16 cellular contexts compared by ENCODE assay signal in the genomic region with DNA sequence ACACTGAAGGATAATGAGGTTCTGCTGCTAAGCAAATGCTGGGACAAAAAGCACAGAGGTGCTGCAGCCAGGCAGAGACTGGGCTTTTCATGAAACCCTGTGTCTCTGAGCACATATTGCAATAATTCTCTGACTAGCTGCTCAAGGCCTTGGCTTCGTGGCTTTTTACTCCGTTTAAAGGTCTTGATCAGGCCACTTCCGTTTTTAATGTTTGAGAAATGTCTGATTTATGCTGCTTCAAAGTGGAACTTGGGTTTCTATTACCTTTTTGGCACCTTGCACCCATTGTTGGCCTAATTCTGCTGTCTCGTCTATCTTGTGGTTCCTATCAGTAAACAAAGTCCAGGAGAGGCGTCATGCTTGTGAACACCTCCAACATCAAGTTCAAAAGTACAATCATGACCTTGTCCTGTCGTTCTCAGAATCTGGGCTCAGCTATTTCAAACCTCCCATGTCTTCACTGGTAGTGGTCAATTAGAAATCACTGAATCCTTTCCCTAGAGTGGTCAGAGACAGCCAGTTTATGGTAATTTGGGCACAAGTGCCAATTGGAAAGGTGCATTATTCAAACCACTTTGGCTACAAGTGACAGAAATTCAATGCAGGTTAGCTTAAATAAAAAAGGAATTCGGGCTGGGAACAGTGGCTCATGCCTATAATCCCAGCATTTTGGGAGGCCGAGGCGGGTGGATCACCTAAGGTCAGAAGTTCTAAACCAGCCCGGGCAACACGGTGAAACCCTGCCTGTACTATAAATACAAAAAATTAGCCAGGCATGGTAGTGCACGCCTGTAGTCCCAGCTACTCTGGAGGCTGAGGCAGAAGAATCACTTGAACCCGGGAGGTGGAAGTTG. TPM values are rescaled to one million over a fixed set of nuclear protein-coding genes. Genes with fewer than 3 reads are reported as not detected.
DNase-seq lines count a peak whose midpoint lies in the region; ATAC-seq, FAIRE-seq and TF ChIP-seq lines count a peak whose summit lies in the region.
"Had no signal": no experiment of that assay in that cellular context is flagged by ENCODE, and none has a peak within 500 bp of the region (broad histone marks: within the 10 kb centered on the region; RNA-seq: fewer than 3 reads in every experiment).

No MANE protein-coding gene starts in this region.

- H3K9ac ChIP-seq in GM12878 (ENCODE audit: control insufficient read depth, insufficient read depth, low read length), result no peak overlapping the region

- 40% methylated on average over 13 of the region's 13 CpGs for WGBS in GM12878 (ENCODE audit: insufficient coverage, insufficient replicate concordance, low lambda C conversion rate, missing lambda C conversion rate)

- no peaks in the 10 kb centered on the region for H3K4me1 ChIP-seq in GM23338 (ENCODE audit: insufficient read depth)
- H3K4me1 ChIP-seq in GM12878 (ENCODE audit: control insufficient read depth, insufficient read depth, low read length), result no peaks in the 10 kb centered on the region

- no peak for TF ChIP-seq EP300 in GM12878 (IDR thresholded peaks at IDR 0.05; ENCODE audit: borderline replicate concordance in 1 of 2, control insufficient read depth in 1 of 2, low read depth in 2 of 2, low read length in 2 of 2)

- in situ Hi-C loops in GM12878 (cut with MboI), result loop anchor here (10.0 kb wide), 1 partner anchor 759 kb away; no protein-coding TSS in a partner anchor

- no peaks in the 10 kb centered on the region for H3K27me3 ChIP-seq in GM23338 (ENCODE audit: insufficient read depth)
- no peaks in the 10 kb centered on the region; a peak in 1 of 4 replicates for H3K27me3 ChIP-seq in GM12878 (replicated peaks in 1 of 2; ENCODE audit: control insufficient read depth in 2 of 2, insufficient read depth in 2 of 2, low read length in 1 of 2)
- H3K27me3 ChIP-seq: ascending aorta, heart left ventricle, MG63 had no signal

- TF ChIP-seq POLR2A in GM12878 (IDR thresholded peaks at IDR 0.05; ENCODE audit: low read depth, low read length), result no peak

- no peak for DNase-seq in GM23338 (ENCODE audit: low spot score)
- peak; percentile 81 for DNase-seq in MV-4-11 (lab: John Stamatoyannopoulos, UW)
- DNase-seq in GM12878 (ENCODE audit: low read depth, low spot score), result no peak
- DNase-seq in posterior vena cava (ENCODE audit: low spot score), result peak; percentile 57
- DNase-seq in NCI-H2227 (lab: John Stamatoyannopoulos, UW; ENCODE audit: unreplicated experiment), result no peak
- DNase-seq in DMS153 (lab: John Stamatoyannopoulos, UW), result no peak
- DNase-seq: activated CD4-positive, alpha-beta T cell treated with anti-CD3 and anti-CD28 coated beads for 48 hours; C1 segment of cervical spinal cord; cortex of kidney; heart left ventricle; MG63; trophoblast cell had no signal

- no peaks in the 10 kb centered on the region for H3K4me1 Mint-ChIP-seq in GM23338

- H3K4me3 Mint-ChIP-seq in GM23338, result no peak overlapping the region
- H3K4me3 Mint-ChIP-seq: T-helper 2 cell treated with Interferon-gamma antibody and Interleukin-4, amounts not matched to agents 5 μg/mL and 100 μg/mL, for 36 hours had no signal

- H4K20me1 ChIP-seq in GM23338 (replicated peaks; ENCODE audit: insufficient read depth), result no peaks in the 10 kb centered on the region
- no peaks in the 10 kb centered on the region for H4K20me1 ChIP-seq in GM12878 (ENCODE audit: control insufficient read depth, insufficient read depth)

- peaks cover 7% of the 10 kb centered on the region for H3K27me3 Mint-ChIP-seq in GM23338 (ENCODE audit: insufficient read depth, low read depth, poor library complexity)

- intact Hi-C loops in GM12878 (cut with micrococcal nuclease; ENCODE audit: unreplicated experiment) (no loop called here), posterior vena cava (cut with DNase I) (loop anchor here in 1 of 2 donors (5.0 kb wide), 1 partner anchor 1131 kb away; no protein-coding TSS in a partner anchor)

- RAD21 ChIA-PET in GM12878 (lab: Charles Lee; ENCODE audit: unreplicated experiment), result no interaction called here

- H3F3A ChIP-seq in GM23338 (replicated peaks; ENCODE audit: low read depth), result no peaks in the 10 kb centered on the region

- SMC1A ChIA-PET in GM12878 (lab: Charles Lee; ENCODE audit: uncharacterized antibody, unreplicated experiment), result interaction anchor here (2.6 kb wide), 1 partner anchor 10 kb away, joined by 8 read pairs; no protein-coding TSS in a partner anchor

- H2AFZ ChIP-seq in GM23338 (peak overlapping the region; percentile 53), GM12878 (ENCODE audit: control insufficient read depth, low read depth, low read length) (peak overlapping the region; percentile 44; the same call in 1 of the 2 replicates)

- H3K4me2 ChIP-seq in GM23338 (no peak overlapping the region), GM12878 (ENCODE audit: control insufficient read depth, insufficient read depth) (no peak overlapping the region)

- CTCF ChIA-PET in GM12878 (lab: Yijun Ruan, JAX), result interaction anchor here (0.6 to 1.4 kb wide), 8 partner anchors 11 to 753 kb away, joined by 3 to 7 read pairs (median 3); no protein-coding TSS in a partner anchor

- no peaks in the 10 kb centered on the region for H3K9me3 ChIP-seq in GM12878 (replicated peaks; ENCODE audit: control insufficient read depth, insufficient read depth, low read length)
- H3K9me3 ChIP-seq: ascending aorta, heart left ventricle, MG63 had no signal

- no peak overlapping the region for H3K4me3 ChIP-seq in GM23338
- no peak overlapping the region for H3K4me3 ChIP-seq in GM12878
- H3K4me3 ChIP-seq: ascending aorta, heart left ventricle, MG63 had no signal

- no TSS peak for BruUV-seq in GM12878 (replicated peaks; lab: Mats Ljungman, UMichigan)

- H3K9me3 Mint-ChIP-seq in GM23338, result no peaks in the 10 kb centered on the region
- H3K9me3 Mint-ChIP-seq: T-helper 2 cell treated with Interferon-gamma antibody and Interleukin-4, amounts not matched to agents 5 μg/mL and 100 μg/mL, for 36 hours had no signal

- ATAC-seq in GM23338 (no peak), GM12878 (peak; percentile 56), GM21529 (IDR thresholded peaks at IDR 0.05; ENCODE audit: unreplicated experiment) (no peak)
- ATAC-seq: esophagus mucosa, heart left ventricle had no signal

- no peak for TF ChIP-seq RAD21 in GM12878 (IDR thresholded peaks at IDR 0.05; ENCODE audit: insufficient read depth, low read depth, low read length)

- no peaks in the 10 kb centered on the region for H3K9me2 ChIP-seq in GM23338 (ENCODE audit: insufficient read depth)

- POLR2A ChIA-PET in GM12878 (lab: Charles Lee), result interaction anchor here (0.6 kb wide), 2 partner anchors 410 to 839 kb away, joined by 3 to 4 read pairs; no protein-coding TSS in a partner anchor

- FAIRE-seq in GM12878 (lab: Jason Lieb, UNC), result no peak

- H3K36me3 Mint-ChIP-seq in GM23338 (ENCODE audit: low read depth), result no peaks in the 10 kb centered on the region

- TF ChIP-seq CTCF in GM23338 (conservative IDR thresholded peaks at IDR 0.05; ENCODE audit: low read depth in 2 of 2) (no peak), GM12878 (IDR thresholded peaks at IDR 0.05 in 2 of 3, conservative IDR thresholded peaks at IDR 0.05 in 1 of 3; ENCODE audit: control insufficient read depth in 2 of 3, extremely low read depth in 1 of 3, insufficient read depth in 1 of 3, low read depth in 3 of 3, low read length in 3 of 3) (no peak)

- H3K79me2 ChIP-seq in GM23338 (replicated peaks; ENCODE audit: insufficient read depth) (no peaks in the 10 kb centered on the region), GM12878 (ENCODE audit: control insufficient read depth, insufficient read depth, low read length) (no peaks in the 10 kb centered on the region)

- no peak overlapping the region for H3K27ac ChIP-seq in GM23338 (ENCODE audit: low read depth)
- no peak overlapping the region for H3K27ac ChIP-seq in GM12878 (ENCODE audit: control insufficient read depth, insufficient read depth)
- H3K27ac ChIP-seq: ascending aorta, heart left ventricle had no signal

- H3K27ac Mint-ChIP-seq in GM23338, result no peak overlapping the region
- H3K27ac Mint-ChIP-seq: T-helper 2 cell treated with Interferon-gamma antibody and Interleukin-4, amounts not matched to agents 5 μg/mL and 100 μg/mL, for 36 hours had no signal

- H3K36me3 ChIP-seq in GM23338 (ENCODE audit: insufficient read depth) (no peaks in the 10 kb centered on the region), GM12878 (ENCODE audit: control insufficient read depth in 2 of 2, insufficient read depth in 2 of 2, low read length in 1 of 2) (no peaks in the 10 kb centered on the region)
- H3K36me3 ChIP-seq: ascending aorta, heart left ventricle, MG63 had no signal

TF ChIP-seq in GM23338, 12 proteins besides CTCF, POLR2A, EP300 and RAD21 (continues in another document):
- TF ChIP-seq EZH2 (IDR thresholded peaks at IDR 0.05; ENCODE audit: low read depth, unreplicated experiment), result no peak

TF ChIP-seq in GM12878, 131 proteins besides CTCF, POLR2A, EP300 and RAD21 (continues in another document):
- TF ChIP-seq, protein P1, sequence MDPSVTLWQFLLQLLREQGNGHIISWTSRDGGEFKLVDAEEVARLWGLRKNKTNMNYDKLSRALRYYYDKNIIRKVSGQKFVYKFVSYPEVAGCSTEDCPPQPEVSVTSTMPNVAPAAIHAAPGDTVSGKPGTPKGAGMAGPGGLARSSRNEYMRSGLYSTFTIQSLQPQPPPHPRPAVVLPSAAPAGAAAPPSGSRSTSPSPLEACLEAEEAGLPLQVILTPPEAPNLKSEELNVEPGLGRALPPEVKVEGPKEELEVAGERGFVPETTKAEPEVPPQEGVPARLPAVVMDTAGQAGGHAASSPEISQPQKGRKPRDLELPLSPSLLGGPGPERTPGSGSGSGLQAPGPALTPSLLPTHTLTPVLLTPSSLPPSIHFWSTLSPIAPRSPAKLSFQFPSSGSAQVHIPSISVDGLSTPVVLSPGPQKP (IDR thresholded peaks at IDR 0.05; ENCODE audit: low read depth, low read length), result no peak

RNA-seq across cellular contexts. Expression of a gene that starts 33.3 kb away (rescaled TPM):
- 152 and 180 TPM in 2 replicates for total RNA-seq in GM23338 (2014; rRNA removed; shearing (Covaris generic))
- polyA plus RNA-seq in GM23338 (2016; fragmentation: Nextera tagmentation; extraction: Ambion mirVana) (66.4 and 72.5 TPM in 2 replicates), GM12878 (2011; rRNA removed) (115 and 196 TPM in 2 replicates), GM12878 (2014; fragmentation: Illumina TruSeq; extraction: Trizol) (106 and 149 TPM in 2 replicates), GM12878 (2014; fragmentation: Nextera tagmentation; extraction: Ambion mirVana) (10 to 100 TPM; 19.4 to 40.0 TPM), GM12878 (2014; rRNA removed) (89.7 and 101 TPM in 2 replicates), GM12878 (2016; fragmentation: Nextera tagmentation; extraction: Ambion mirVana) (100 to 1,000 TPM in 1 of 2 experiments, 10 to 100 TPM in 1; 95.4 to 103 TPM)
- 62.2 and 71.7 TPM in 2 replicates for total RNA-seq in GM12878 (2013; cell fraction: nucleolus; rRNA removed)
- total RNA-seq in GM12878 (2014; rRNA removed) (119 TPM in 2 replicates), GM12878 (2014; rRNA removed; fragmentation: Illumina TruSeq; extraction: Trizol) (92.0 and 101 TPM in 2 replicates), GM12878 (2021) (90.0 and 98.5 TPM in 2 replicates), posterior vena cava (10 to 100 TPM; 59.6 to 62.0 TPM)
- 26.1 TPM for polyA plus RNA-seq in GM12878 (2011; ENCODE audit: low read depth)
- polyA plus RNA-seq in GM12878 (2011; cell fraction: cytosol; rRNA removed), result 46.5 and 46.6 TPM in 2 replicates
- polyA plus RNA-seq in GM12878 (2011; cell fraction: nucleus; rRNA removed), result 23.6 and 27.4 TPM in 2 replicates
- polyA plus RNA-seq in GM12878 (2012), result 48.7 and 50.0 TPM in 2 replicates
- polyA minus RNA-seq in GM12878 (2011; rRNA and poly(A)+ RNA removed), result 34.8 and 37.0 TPM in 2 replicates
- polyA minus RNA-seq in GM12878 (2011; cell fraction: cytosol; rRNA and poly(A)+ RNA removed), result 17.4 and 20.2 TPM in 2 replicates
- polyA minus RNA-seq in GM12878 (2011; cell fraction: nucleus; rRNA and poly(A)+ RNA removed), result 17.4 and 24.3 TPM in 2 replicates

Comparison
In these comparisons a context has a peak if more than half of its experiments do, and no peak if none do; other contexts are left out.
1. DNase-seq: peak in MV-4-11 (single experiment) and posterior vena cava (single experiment); none in GM23338 (single experiment), GM12878 (single experiment), NCI-H2227 (single experiment) and DMS153 (single experiment).